1 cellular context compared by ENCODE assay signal in the genomic region with DNA sequence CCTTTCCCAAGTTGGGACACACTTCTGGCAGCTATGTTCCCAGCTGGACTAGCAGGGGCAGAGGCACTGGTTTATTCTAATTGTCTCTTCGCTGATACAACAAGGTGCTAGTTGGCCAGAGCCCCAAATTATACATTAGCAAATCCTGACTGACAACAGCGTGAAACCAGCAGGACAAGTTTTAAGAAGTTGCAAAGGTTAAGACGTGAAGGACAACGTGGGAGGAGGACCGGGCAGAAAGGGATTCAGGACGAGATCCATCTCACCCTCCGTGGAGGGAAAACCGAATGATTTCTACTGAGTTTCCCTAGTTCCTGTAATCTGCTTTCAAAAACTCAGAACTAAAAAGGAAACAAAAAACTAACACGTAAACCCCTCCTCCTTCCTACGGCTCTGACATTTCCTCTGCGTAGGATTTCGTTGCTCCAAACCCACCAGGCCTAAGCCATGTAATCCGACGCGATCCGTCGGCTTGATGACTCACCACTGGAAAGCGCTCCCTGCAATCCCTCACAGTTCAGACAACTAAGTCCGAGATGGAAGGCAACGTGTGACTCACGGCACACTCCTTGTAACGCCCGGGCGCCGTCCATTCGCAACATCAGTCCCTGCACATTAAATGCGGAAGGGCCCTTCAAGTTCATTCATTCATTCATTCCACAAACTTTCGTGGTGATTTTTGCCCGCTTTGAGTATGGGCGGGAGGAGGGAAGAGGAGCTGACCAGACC.
TF ChIP-seq lines count a peak whose summit lies in the region.

No MANE protein-coding gene starts in this region.

TF ChIP-seq in HepG2, 621 proteins besides CTCF, POLR2A, EP300 and RAD21 (continued from another document and continues in another):
- TF ChIP-seq, protein P1, sequence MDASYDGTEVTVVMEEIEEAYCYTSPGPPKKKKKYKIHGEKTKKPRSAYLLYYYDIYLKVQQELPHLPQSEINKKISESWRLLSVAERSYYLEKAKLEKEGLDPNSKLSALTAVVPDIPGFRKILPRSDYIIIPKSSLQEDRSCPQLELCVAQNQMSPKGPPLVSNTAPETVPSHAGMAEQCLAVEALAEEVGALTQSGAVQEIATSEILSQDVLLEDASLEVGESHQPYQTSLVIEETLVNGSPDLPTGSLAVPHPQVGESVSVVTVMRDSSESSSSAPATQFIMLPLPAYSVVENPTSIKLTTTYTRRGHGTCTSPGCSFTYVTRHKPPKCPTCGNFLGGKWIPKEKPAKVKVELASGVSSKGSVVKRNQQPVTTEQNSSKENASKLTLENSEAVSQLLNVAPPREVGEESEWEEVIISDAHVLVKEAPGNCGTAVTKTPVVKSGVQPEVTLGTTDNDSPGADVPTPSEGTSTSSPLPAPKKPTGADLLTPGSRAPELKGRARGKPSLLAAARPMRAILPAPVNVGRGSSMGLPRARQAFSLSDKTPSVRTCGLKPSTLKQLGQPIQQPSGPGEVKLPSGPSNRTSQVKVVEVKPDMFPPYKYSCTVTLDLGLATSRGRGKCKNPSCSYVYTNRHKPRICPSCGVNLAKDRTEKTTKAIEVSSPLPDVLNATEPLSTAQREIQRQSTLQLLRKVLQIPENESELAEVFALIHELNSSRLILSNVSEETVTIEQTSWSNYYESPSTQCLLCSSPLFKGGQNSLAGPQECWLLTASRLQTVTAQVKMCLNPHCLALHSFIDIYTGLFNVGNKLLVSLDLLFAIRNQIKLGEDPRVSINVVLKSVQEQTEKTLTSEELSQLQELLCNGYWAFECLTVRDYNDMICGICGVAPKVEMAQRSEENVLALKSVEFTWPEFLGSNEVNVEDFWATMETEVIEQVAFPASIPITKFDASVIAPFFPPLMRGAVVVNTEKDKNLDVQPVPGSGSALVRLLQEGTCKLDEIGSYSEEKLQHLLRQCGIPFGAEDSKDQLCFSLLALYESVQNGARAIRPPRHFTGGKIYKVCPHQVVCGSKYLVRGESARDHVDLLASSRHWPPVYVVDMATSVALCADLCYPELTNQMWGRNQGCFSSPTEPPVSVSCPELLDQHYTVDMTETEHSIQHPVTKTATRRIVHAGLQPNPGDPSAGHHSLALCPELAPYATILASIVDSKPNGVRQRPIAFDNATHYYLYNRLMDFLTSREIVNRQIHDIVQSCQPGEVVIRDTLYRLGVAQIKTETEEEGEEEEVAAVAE (CRISPR knock-in tag; IDR thresholded peaks at IDR 0.05; ENCODE audit: borderline replicate concordance): no peak
- peak; percentile 58 for TF ChIP-seq GATAD2A (CRISPR knock-in tag; IDR thresholded peaks at IDR 0.05)
- TF ChIP-seq, protein P2, sequence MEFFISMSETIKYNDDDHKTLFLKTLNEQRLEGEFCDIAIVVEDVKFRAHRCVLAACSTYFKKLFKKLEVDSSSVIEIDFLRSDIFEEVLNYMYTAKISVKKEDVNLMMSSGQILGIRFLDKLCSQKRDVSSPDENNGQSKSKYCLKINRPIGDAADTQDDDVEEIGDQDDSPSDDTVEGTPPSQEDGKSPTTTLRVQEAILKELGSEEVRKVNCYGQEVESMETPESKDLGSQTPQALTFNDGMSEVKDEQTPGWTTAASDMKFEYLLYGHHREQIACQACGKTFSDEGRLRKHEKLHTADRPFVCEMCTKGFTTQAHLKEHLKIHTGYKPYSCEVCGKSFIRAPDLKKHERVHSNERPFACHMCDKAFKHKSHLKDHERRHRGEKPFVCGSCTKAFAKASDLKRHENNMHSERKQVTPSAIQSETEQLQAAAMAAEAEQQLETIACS (CRISPR knock-in tag; IDR thresholded peaks at IDR 0.05): 0 out of 2 replicates have a peak, but pooled peaks have one; percentile 34
- TF ChIP-seq, protein P3, sequence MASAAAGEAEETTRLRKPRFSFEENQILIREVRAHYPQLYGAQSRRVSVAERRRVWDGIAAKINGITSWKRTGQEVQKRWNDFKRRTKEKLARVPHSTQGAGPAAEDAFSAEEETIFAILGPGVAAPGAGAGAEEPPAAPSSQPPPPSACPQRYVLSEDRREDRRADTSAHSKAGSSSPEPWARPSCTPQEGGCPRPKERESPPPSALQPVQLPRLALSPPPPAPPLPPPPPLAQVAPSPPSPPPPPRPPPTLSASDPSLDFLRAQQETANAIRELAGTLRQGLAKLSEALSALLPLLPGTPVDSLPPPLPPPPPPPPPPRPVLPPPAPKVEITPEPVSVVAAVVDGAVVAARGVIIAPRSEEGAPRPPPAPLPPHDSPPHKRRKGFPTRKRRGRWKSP (CRISPR knock-in tag; IDR thresholded peaks at IDR 0.05): peak; percentile 51; the same call in 1 of the 2 replicates
- TF ChIP-seq ZNF264 (CRISPR knock-in tag; IDR thresholded peaks at IDR 0.05): peak; percentile 66; the same call in 1 of the 2 replicates
- TF ChIP-seq KDM2A (CRISPR knock-in tag; IDR thresholded peaks at IDR 0.05; ENCODE audit: borderline replicate concordance, low read depth): peak; percentile 69; the same call in 1 of the 2 replicates
- TF ChIP-seq ZNF878 (CRISPR knock-in tag; IDR thresholded peaks at IDR 0.05): no peak
- TF ChIP-seq PITX1 (CRISPR knock-in tag; IDR thresholded peaks at IDR 0.05): peak; percentile 56; the same call in 1 of the 2 replicates
- TF ChIP-seq NFRKB (IDR thresholded peaks at IDR 0.05): no peak
- TF ChIP-seq, protein P4, sequence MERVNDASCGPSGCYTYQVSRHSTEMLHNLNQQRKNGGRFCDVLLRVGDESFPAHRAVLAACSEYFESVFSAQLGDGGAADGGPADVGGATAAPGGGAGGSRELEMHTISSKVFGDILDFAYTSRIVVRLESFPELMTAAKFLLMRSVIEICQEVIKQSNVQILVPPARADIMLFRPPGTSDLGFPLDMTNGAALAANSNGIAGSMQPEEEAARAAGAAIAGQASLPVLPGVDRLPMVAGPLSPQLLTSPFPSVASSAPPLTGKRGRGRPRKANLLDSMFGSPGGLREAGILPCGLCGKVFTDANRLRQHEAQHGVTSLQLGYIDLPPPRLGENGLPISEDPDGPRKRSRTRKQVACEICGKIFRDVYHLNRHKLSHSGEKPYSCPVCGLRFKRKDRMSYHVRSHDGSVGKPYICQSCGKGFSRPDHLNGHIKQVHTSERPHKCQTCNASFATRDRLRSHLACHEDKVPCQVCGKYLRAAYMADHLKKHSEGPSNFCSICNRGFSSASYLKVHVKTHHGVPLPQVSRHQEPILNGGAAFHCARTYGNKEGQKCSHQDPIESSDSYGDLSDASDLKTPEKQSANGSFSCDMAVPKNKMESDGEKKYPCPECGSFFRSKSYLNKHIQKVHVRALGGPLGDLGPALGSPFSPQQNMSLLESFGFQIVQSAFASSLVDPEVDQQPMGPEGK (CRISPR knock-in tag; IDR thresholded peaks at IDR 0.05): no peak; the same call in 1 of the 2 replicates
- TF ChIP-seq ZNF556 (CRISPR knock-in tag; IDR thresholded peaks at IDR 0.05; ENCODE audit: borderline replicate concordance): no peak
- peak; percentile 47; the same call in 1 of the 2 replicates for TF ChIP-seq MED1 (CRISPR knock-in tag; IDR thresholded peaks at IDR 0.05)
- TF ChIP-seq, protein P5, sequence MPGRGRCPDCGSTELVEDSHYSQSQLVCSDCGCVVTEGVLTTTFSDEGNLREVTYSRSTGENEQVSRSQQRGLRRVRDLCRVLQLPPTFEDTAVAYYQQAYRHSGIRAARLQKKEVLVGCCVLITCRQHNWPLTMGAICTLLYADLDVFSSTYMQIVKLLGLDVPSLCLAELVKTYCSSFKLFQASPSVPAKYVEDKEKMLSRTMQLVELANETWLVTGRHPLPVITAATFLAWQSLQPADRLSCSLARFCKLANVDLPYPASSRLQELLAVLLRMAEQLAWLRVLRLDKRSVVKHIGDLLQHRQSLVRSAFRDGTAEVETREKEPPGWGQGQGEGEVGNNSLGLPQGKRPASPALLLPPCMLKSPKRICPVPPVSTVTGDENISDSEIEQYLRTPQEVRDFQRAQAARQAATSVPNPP (CRISPR knock-in tag; IDR thresholded peaks at IDR 0.05): 0 out of 2 replicates have a peak, but pooled peaks have one; percentile 13
- TF ChIP-seq ZSCAN21 (CRISPR knock-in tag; IDR thresholded peaks at IDR 0.05; ENCODE audit: borderline replicate concordance): 0 out of 2 replicates have a peak, but pooled peaks have one; percentile 12
- TF ChIP-seq, protein P6, sequence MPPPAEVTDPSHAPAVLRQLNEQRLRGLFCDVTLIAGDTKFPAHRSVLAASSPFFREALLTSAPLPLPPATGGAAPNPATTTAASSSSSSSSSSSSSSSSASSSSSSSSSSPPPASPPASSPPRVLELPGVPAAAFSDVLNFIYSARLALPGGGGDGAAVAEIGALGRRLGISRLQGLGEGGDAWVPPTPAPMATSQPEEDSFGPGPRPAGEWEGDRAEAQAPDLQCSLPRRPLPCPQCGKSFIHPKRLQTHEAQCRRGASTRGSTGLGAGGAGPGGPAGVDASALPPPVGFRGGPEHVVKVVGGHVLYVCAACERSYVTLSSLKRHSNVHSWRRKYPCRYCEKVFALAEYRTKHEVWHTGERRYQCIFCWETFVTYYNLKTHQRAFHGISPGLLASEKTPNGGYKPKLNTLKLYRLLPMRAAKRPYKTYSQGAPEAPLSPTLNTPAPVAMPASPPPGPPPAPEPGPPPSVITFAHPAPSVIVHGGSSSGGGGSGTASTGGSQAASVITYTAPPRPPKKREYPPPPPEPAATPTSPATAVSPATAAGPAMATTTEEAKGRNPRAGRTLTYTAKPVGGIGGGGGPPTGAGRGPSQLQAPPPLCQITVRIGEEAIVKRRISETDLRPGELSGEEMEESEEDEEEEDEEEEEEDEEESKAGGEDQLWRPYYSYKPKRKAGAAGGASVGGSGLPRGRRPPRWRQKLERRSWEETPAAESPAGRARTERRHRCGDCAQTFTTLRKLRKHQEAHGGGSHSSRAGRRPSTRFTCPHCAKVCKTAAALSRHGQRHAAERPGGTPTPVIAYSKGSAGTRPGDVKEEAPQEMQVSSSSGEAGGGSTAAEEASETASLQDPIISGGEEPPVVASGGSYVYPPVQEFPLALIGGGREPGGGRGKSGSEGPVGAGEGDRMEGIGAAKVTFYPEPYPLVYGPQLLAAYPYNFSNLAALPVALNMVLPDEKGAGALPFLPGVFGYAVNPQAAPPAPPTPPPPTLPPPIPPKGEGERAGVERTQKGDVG (CRISPR knock-in tag; IDR thresholded peaks at IDR 0.05; ENCODE audit: borderline replicate concordance): no peak
- TF ChIP-seq SNRNP70 (IDR thresholded peaks at IDR 0.05; ENCODE audit: low read depth, low read length): no peak
- TF ChIP-seq ZNF776 (CRISPR knock-in tag; IDR thresholded peaks at IDR 0.05): no peak
- peak; percentile 84 for TF ChIP-seq ZNF24 (IDR thresholded peaks at IDR 0.05)
- no peak for TF ChIP-seq NONO (IDR thresholded peaks at IDR 0.05)
- TF ChIP-seq NONO (CRISPR knock-in tag; conservative IDR thresholded peaks at IDR 0.05): peak; percentile 28; the same call in 1 of the 2 replicates
- TF ChIP-seq TBL1XR1 (IDR thresholded peaks at IDR 0.05; ENCODE audit: borderline replicate concordance, low read length, partially characterized antibody): peak; percentile 14
- TF ChIP-seq ZNF773 (CRISPR knock-in tag; IDR thresholded peaks at IDR 0.05; ENCODE audit: borderline replicate concordance): no peak
- TF ChIP-seq KMT2A (CRISPR knock-in tag; IDR thresholded peaks at IDR 0.05): peak; percentile 79
- TF ChIP-seq GABPA (IDR thresholded peaks at IDR 0.05; ENCODE audit: low read depth, low read length): no peak
- 0 out of 2 replicates have a peak, but pooled peaks have one; percentile 30 for TF ChIP-seq GABPA (CRISPR knock-in tag; IDR thresholded peaks at IDR 0.05; ENCODE audit: low read depth)
- no peak for TF ChIP-seq ZNF781 (CRISPR knock-in tag; IDR thresholded peaks at IDR 0.05; ENCODE audit: borderline replicate concordance, not compliant biosample characterization)
- TF ChIP-seq ZNF761 (CRISPR knock-in tag; conservative IDR thresholded peaks at IDR 0.05): no peak
- peak; percentile 71; the same call in 1 of the 2 replicates for TF ChIP-seq ZNF430 (CRISPR knock-in tag; IDR thresholded peaks at IDR 0.05)
- peak; percentile 36; the same call in 1 of the 2 replicates for TF ChIP-seq ZNF331 (CRISPR knock-in tag; IDR thresholded peaks at IDR 0.05)
- TF ChIP-seq CREB1 (IDR thresholded peaks at IDR 0.05): peak; percentile 89
- no peak for TF ChIP-seq CREB1 (CRISPR knock-in tag; IDR thresholded peaks at IDR 0.05)
- TF ChIP-seq FOXC1 (CRISPR knock-in tag; IDR thresholded peaks at IDR 0.05; ENCODE audit: borderline replicate concordance): 0 out of 2 replicates have a peak, but pooled peaks have one; percentile 23
- TF ChIP-seq, protein P7, sequence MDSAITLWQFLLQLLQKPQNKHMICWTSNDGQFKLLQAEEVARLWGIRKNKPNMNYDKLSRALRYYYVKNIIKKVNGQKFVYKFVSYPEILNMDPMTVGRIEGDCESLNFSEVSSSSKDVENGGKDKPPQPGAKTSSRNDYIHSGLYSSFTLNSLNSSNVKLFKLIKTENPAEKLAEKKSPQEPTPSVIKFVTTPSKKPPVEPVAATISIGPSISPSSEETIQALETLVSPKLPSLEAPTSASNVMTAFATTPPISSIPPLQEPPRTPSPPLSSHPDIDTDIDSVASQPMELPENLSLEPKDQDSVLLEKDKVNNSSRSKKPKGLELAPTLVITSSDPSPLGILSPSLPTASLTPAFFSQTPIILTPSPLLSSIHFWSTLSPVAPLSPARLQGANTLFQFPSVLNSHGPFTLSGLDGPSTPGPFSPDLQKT (CRISPR knock-in tag; IDR thresholded peaks at IDR 0.05; ENCODE audit: borderline replicate concordance): no peak
- TF ChIP-seq FOXM1 (CRISPR knock-in tag; IDR thresholded peaks at IDR 0.05): no peak
- 0 out of 2 replicates have a peak, but pooled peaks have one; percentile 59 for TF ChIP-seq ZC3H13 (CRISPR knock-in tag; IDR thresholded peaks at IDR 0.05)
- TF ChIP-seq, protein P8, sequence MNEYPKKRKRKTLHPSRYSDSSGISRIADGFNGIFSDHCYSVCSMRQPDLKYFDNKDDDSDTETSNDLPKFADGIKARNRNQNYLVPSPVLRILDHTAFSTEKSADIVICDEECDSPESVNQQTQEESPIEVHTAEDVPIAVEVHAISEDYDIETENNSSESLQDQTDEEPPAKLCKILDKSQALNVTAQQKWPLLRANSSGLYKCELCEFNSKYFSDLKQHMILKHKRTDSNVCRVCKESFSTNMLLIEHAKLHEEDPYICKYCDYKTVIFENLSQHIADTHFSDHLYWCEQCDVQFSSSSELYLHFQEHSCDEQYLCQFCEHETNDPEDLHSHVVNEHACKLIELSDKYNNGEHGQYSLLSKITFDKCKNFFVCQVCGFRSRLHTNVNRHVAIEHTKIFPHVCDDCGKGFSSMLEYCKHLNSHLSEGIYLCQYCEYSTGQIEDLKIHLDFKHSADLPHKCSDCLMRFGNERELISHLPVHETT (CRISPR knock-in tag; conservative IDR thresholded peaks at IDR 0.05): no peak
- peak; percentile 51 for TF ChIP-seq ELF1 (CRISPR knock-in tag; IDR thresholded peaks at IDR 0.05)
- TF ChIP-seq HDAC2 (CRISPR knock-in tag; IDR thresholded peaks at IDR 0.05): peak; percentile 64; the same call in 1 of the 2 replicates
- TF ChIP-seq, protein P9, sequence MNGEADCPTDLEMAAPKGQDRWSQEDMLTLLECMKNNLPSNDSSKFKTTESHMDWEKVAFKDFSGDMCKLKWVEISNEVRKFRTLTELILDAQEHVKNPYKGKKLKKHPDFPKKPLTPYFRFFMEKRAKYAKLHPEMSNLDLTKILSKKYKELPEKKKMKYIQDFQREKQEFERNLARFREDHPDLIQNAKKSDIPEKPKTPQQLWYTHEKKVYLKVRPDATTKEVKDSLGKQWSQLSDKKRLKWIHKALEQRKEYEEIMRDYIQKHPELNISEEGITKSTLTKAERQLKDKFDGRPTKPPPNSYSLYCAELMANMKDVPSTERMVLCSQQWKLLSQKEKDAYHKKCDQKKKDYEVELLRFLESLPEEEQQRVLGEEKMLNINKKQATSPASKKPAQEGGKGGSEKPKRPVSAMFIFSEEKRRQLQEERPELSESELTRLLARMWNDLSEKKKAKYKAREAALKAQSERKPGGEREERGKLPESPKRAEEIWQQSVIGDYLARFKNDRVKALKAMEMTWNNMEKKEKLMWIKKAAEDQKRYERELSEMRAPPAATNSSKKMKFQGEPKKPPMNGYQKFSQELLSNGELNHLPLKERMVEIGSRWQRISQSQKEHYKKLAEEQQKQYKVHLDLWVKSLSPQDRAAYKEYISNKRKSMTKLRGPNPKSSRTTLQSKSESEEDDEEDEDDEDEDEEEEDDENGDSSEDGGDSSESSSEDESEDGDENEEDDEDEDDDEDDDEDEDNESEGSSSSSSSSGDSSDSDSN (CRISPR knock-in tag; IDR thresholded peaks at IDR 0.05): no peak; the same call in 1 of the 2 replicates
- TF ChIP-seq ZNF205 (CRISPR knock-in tag; IDR thresholded peaks at IDR 0.05): peak; percentile 24; the same call in 1 of the 2 replicates
